ENCODE assay signal across 6 cellular contexts in genomic region chr2:27381577-27382181, GRCh38. TPM values are rescaled to one million over a fixed set of nuclear protein-coding genes. Genes with fewer than 3 reads are reported as not detected.
DNase-seq lines count a peak whose midpoint lies in the region; ATAC-seq and TF ChIP-seq lines count a peak whose summit lies in the region.

No MANE protein-coding gene starts in this region.

- no peaks in the 10 kb centered on the region for H3K9me2 ChIP-seq in hepatocyte (replicated peaks; ENCODE audit: insufficient read depth)

- H3K27ac ChIP-seq in heart right ventricle (peak overlapping the region in 8 of 10 donors; percentile 61 to 93 (median 88)), hepatocyte (peak overlapping the region; percentile 100), urinary bladder (ENCODE audit: low read depth) (peak overlapping the region; percentile 93)

- no peak for TF ChIP-seq CTCF in heart right ventricle (IDR thresholded peaks at IDR 0.05)
- no peak for TF ChIP-seq CTCF in hepatocyte (IDR thresholded peaks at IDR 0.05; ENCODE audit: poor library complexity)

- H3K27me3 ChIP-seq in heart right ventricle (no peaks in the 10 kb centered on the region), hepatocyte (no peaks in the 10 kb centered on the region)

- H3K4me1 ChIP-seq in heart right ventricle = peaks cover 5 to 37% (median 17%) of the 10 kb centered on the region in 9 donors
- peaks cover 20% of the 10 kb centered on the region for H3K4me1 ChIP-seq in hepatocyte (ENCODE audit: insufficient read depth)
- H3K4me1 ChIP-seq in urinary bladder (ENCODE audit: insufficient read depth) = no peaks in the 10 kb centered on the region

- H3K4me2 ChIP-seq in hepatocyte = peak overlapping the region; percentile 76

- intact Hi-C loops in heart right ventricle (cut with DNase I) = loop anchor here in 2 of 10 donors (2.0 kb wide), 1 partner anchor 27 kb away; the partner anchor contains the start of gene PPM1G (in 2 of the 2)
- intact Hi-C loops in left cardiac atrium (cut with DNase I) = no loop called here

- no peaks in the 10 kb centered on the region for H4K20me1 ChIP-seq in hepatocyte (ENCODE audit: insufficient read depth, poor library complexity, severe bottlenecking)

- peaks cover 31% of the 10 kb centered on the region for H3K79me2 ChIP-seq in hepatocyte

- ATAC-seq in heart right ventricle (no peak), left cardiac atrium (no peak)

- H2AFZ ChIP-seq in hepatocyte = no peak overlapping the region

- peak overlapping the region in 3 of 10 donors; percentile 63 to 72 (median 64) for H3K4me3 ChIP-seq in heart right ventricle
- no peak overlapping the region for H3K4me3 ChIP-seq in hepatocyte
- H3K4me3 ChIP-seq in urinary bladder (ENCODE audit: low read depth, low read length) = no peak overlapping the region

- H3K36me3 ChIP-seq in heart right ventricle (peaks cover 0 to 79% (median 47%) of the 10 kb centered on the region in 9 donors), hepatocyte (replicated peaks; ENCODE audit: insufficient read depth, low read depth) (no peaks in the 10 kb centered on the region), urinary bladder (ENCODE audit: insufficient read depth) (no peaks in the 10 kb centered on the region)

- DNase-seq in heart right ventricle (no peak), left cardiac atrium (no peak), hepatocyte (ENCODE audit: low spot score) (no peak), AML-193 (lab: John Stamatoyannopoulos, UW) (no peak), CD1c-positive myeloid dendritic cell (ENCODE audit: extremely low spot score) (no peak)

- H3K9me3 ChIP-seq in heart right ventricle = no peaks in the 10 kb centered on the region
- H3K9me3 ChIP-seq in hepatocyte (ENCODE audit: low read depth) = no peaks in the 10 kb centered on the region

- WGBS in heart right ventricle, 2 donors = 88 to 90% methylated on average over 10 of the region's 10 CpGs
- 94% methylated on average over 10 of the region's 10 CpGs for WGBS in hepatocyte (ENCODE audit: low lambda C conversion rate, missing lambda C conversion rate)
- WGBS in urinary bladder = 89% methylated on average over 10 of the region's 10 CpGs

RNA-seq across cellular contexts. Expression of gene ZNF513, which starts 1.1 kb away (rescaled TPM):
- total RNA-seq in heart right ventricle (10 to 100 TPM in 1 of 10 donors, 1 to 10 TPM in 9; 4.5 to 11.5 (median 6.8) TPM), left cardiac atrium (10 to 100 TPM in 1 of 2 donors, 1 to 10 TPM in 1; 9.4 to 11.9 TPM), hepatocyte (16.0 and 20.6 TPM in 2 replicates), urinary bladder (6.1 TPM)
- polyA plus RNA-seq in heart right ventricle (10 to 100 TPM; 12.6 to 15.4 TPM), hepatocyte (26.1 and 36.4 TPM in 2 replicates), urinary bladder (19.9 TPM)

RNA-seq across cellular contexts. Expression of gene SNX17, which starts 11.3 kb away (rescaled TPM):
- 10 to 100 TPM; 54.5 to 82.5 (median 68.8) TPM for total RNA-seq in heart right ventricle
- 10 to 100 TPM; 32.4 to 79.8 TPM for polyA plus RNA-seq in heart right ventricle
- 10 to 100 TPM; 61.4 to 74.3 TPM for total RNA-seq in left cardiac atrium
- 81.8 and 88.7 TPM in 2 replicates for total RNA-seq in hepatocyte
- 105 and 109 TPM in 2 replicates for polyA plus RNA-seq in hepatocyte
- 69.8 TPM for total RNA-seq in urinary bladder
- 105 TPM for polyA plus RNA-seq in urinary bladder

RNA-seq across cellular contexts. Expression of gene EIF2B4, which starts 11.5 kb away (rescaled TPM):
- 10 to 100 TPM; 26.4 to 47.9 (median 34.7) TPM for total RNA-seq in heart right ventricle
- 10 to 100 TPM; 60.4 to 70.7 TPM for polyA plus RNA-seq in heart right ventricle
- 10 to 100 TPM; 32.1 to 40.0 TPM for total RNA-seq in left cardiac atrium
- total RNA-seq in hepatocyte = 28.0 and 28.7 TPM in 2 replicates
- 67.5 and 68.7 TPM in 2 replicates for polyA plus RNA-seq in hepatocyte
- 11.2 TPM for total RNA-seq in urinary bladder
- 48.8 TPM for polyA plus RNA-seq in urinary bladder

RNA-seq across cellular contexts. Expression of gene GTF3C2, which starts 25.1 kb away (rescaled TPM):
- total RNA-seq in heart right ventricle = 10 to 100 TPM; 21.8 to 30.3 (median 23.6) TPM
- polyA plus RNA-seq in heart right ventricle = 10 to 100 TPM; 17.6 to 29.8 TPM
- 10 to 100 TPM; 17.7 to 29.1 TPM for total RNA-seq in left cardiac atrium
- 51.3 and 53.3 TPM in 2 replicates for total RNA-seq in hepatocyte
- polyA plus RNA-seq in hepatocyte = 46.8 and 58.0 TPM in 2 replicates
- total RNA-seq in urinary bladder = 37.7 TPM
- polyA plus RNA-seq in urinary bladder = 29.9 TPM

RNA-seq across cellular contexts. Expression of gene PPM1G, which starts 27.7 kb away (rescaled TPM):
- 10 to 100 TPM; 28.4 to 46.1 (median 33.0) TPM for total RNA-seq in heart right ventricle
- polyA plus RNA-seq in heart right ventricle = 10 to 100 TPM; 34.7 to 72.6 TPM
- total RNA-seq in left cardiac atrium = 10 to 100 TPM; 35.2 to 42.1 TPM
- 60.6 and 64.9 TPM in 2 replicates for total RNA-seq in hepatocyte
- polyA plus RNA-seq in hepatocyte = 65.7 and 71.0 TPM in 2 replicates
- 30.0 TPM for total RNA-seq in urinary bladder
- 65.5 TPM for polyA plus RNA-seq in urinary bladder
